Comparison of ENCODE assay signal across 8 cellular contexts in the genomic region with DNA sequence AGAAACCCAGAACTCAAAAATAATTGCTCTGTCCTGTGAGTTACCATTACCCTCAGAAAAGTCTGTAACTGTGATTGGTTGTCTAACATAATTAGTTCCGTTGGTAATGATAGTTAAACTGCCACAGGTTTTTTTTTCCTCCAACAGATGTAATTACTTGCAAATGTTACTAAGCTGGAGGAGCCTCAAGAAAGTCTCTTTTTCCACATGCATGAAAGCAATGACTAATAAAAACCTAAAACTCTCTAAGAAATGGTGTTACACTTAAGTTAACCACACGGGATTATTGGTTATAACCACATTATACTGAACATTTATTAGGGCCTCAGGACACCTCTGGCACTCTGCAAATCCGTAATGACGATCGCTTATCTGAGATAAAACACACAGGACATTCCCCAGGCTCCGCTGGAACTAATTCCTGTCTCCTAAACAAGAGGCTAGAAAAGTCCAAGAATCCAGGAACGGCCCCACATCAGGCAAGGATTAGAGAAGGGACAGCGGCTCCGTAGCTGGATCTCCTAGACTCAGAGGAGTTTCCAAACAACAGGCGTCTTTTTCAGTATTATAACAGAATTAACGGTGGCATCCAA. TPM values are rescaled to one million over a fixed set of nuclear protein-coding genes. Genes with fewer than 3 reads are reported as not detected.
DNase-seq lines count a peak whose midpoint lies in the region; ATAC-seq and TF ChIP-seq lines count a peak whose summit lies in the region.

No MANE protein-coding gene starts in this region.

- peak overlapping the region; percentile 44 to 84 (median 77) for H3K27ac ChIP-seq in gastroesophageal sphincter

- H3K4me3 ChIP-seq in gastroesophageal sphincter = peak overlapping the region; percentile 61 to 74

- TF ChIP-seq CTCF in gastroesophageal sphincter (IDR thresholded peaks at IDR 0.05) = no peak
- no peak for TF ChIP-seq CTCF in osteocyte (IDR thresholded peaks at IDR 0.05)

- WGBS in gastroesophageal sphincter (ENCODE audit: low coverage in 1 of 2), 2 donors = 0 to 1% methylated on average over 7 to 11 of the region's 11 CpGs

- H3K27ac Mint-ChIP-seq in osteocyte (ENCODE audit: unreplicated experiment) = peak overlapping the region; percentile 90

- no peak for ATAC-seq in activated T-cell treated with anti-CD3 and anti-CD28 coated beads, Interleukin-2, amount 50 U/mL, for 4 hours
- ATAC-seq in gastroesophageal sphincter (no peak), HG03521 (IDR thresholded peaks at IDR 0.05; ENCODE audit: unreplicated experiment) (no peak), GM21825 (IDR thresholded peaks at IDR 0.05; ENCODE audit: unreplicated experiment) (no peak)

- H3K4me1 Mint-ChIP-seq in activated T-cell treated with anti-CD3 and anti-CD28 coated beads, Interleukin-2, amount 50 U/mL, for 4 hours (ENCODE audit: low read depth) = peaks cover 18% of the 10 kb centered on the region
- peaks cover 16% of the 10 kb centered on the region for H3K4me1 Mint-ChIP-seq in osteocyte (ENCODE audit: unreplicated experiment)

- H3K27me3 ChIP-seq in gastroesophageal sphincter = no peaks in the 10 kb centered on the region

- peaks cover 16% of the 10 kb centered on the region for H3K9me3 Mint-ChIP-seq in activated T-cell treated with anti-CD3 and anti-CD28 coated beads, Interleukin-2, amount 50 U/mL, for 4 hours
- peaks cover 25% of the 10 kb centered on the region for H3K9me3 Mint-ChIP-seq in osteocyte (ENCODE audit: unreplicated experiment)

- H3K9me3 ChIP-seq in gastroesophageal sphincter = peaks cover 0 to 45% (median 0%) of the 10 kb centered on the region in 3 donors

- H3K27me3 Mint-ChIP-seq in activated T-cell treated with anti-CD3 and anti-CD28 coated beads, Interleukin-2, amount 50 U/mL, for 4 hours (ENCODE audit: low read depth) = peaks cover 6% of the 10 kb centered on the region
- H3K27me3 Mint-ChIP-seq in osteocyte (ENCODE audit: unreplicated experiment) = no peaks in the 10 kb centered on the region

- no peak for TF ChIP-seq POLR2A in gastroesophageal sphincter (IDR thresholded peaks at IDR 0.05)

- H3K36me3 ChIP-seq in gastroesophageal sphincter = peaks cover 5 to 35% of the 10 kb centered on the region in 2 donors

- no peak for TF ChIP-seq EP300 in gastroesophageal sphincter (IDR thresholded peaks at IDR 0.05)

- DNase-seq in ELF-1 (ENCODE audit: low read depth, low spot score) (peak; percentile 44), HS-5 (ENCODE audit: low read depth) (peak; percentile 26), osteocyte (ENCODE audit: extremely low spot score, unreplicated experiment) (no peak), DMS153 (lab: John Stamatoyannopoulos, UW) (no peak)
- DNase-seq in activated T-cell treated with anti-CD3 and anti-CD28 coated beads, Interleukin-2, amount 50 U/mL, for 4 hours = no peak

- H3K36me3 Mint-ChIP-seq in activated T-cell treated with anti-CD3 and anti-CD28 coated beads, Interleukin-2, amount 50 U/mL, for 4 hours (ENCODE audit: insufficient read depth) = peaks cover 27% of the 10 kb centered on the region
- peaks cover 34% of the 10 kb centered on the region for H3K36me3 Mint-ChIP-seq in osteocyte (ENCODE audit: unreplicated experiment)

- H3K4me3 Mint-ChIP-seq in activated T-cell treated with anti-CD3 and anti-CD28 coated beads, Interleukin-2, amount 50 U/mL, for 4 hours = peak overlapping the region; percentile 87
- H3K4me3 Mint-ChIP-seq in osteocyte (ENCODE audit: unreplicated experiment) = peak overlapping the region; percentile 87

- H3K4me1 ChIP-seq in gastroesophageal sphincter = peaks cover 0 to 21% (median 10%) of the 10 kb centered on the region in 3 donors

RNA-seq across cellular contexts. Expression of a gene that starts 0.8 kb away (rescaled TPM):
- 1 to 10 TPM in 2 of 3 donors, under 1 TPM in 1; 0.99 to 2.4 (median 1.6) TPM for total RNA-seq in activated T-cell treated with anti-CD3 and anti-CD28 coated beads, Interleukin-2, amount 50 U/mL, for 4 hours
- total RNA-seq in gastroesophageal sphincter (10 to 100 TPM in 1 of 4 donors, 1 to 10 TPM in 3; 5.6 to 15.6 (median 7.9) TPM), osteocyte (8.9 and 9.7 TPM in 2 replicates)

RNA-seq across cellular contexts. Expression of a gene that starts 44.4 kb away (rescaled TPM):
- not detected for total RNA-seq in activated T-cell treated with anti-CD3 and anti-CD28 coated beads, Interleukin-2, amount 50 U/mL, for 4 hours
- total RNA-seq in gastroesophageal sphincter (1 to 10 TPM in 3 of 4 donors, under 1 TPM in 1; 0.37 to 1.9 (median 1.4) TPM), osteocyte (1.6 and 2.5 TPM in 2 replicates)

RNA-seq across cellular contexts. Expression of a gene that starts 52.4 kb away (rescaled TPM):
- under 1 TPM in 1 of 3 donors, not detected in 2; 0.53 TPM for total RNA-seq in activated T-cell treated with anti-CD3 and anti-CD28 coated beads, Interleukin-2, amount 50 U/mL, for 4 hours
- total RNA-seq in gastroesophageal sphincter = 10 to 100 TPM in 1 of 4 donors, 1 to 10 TPM in 3; 4.3 to 10.9 (median 5.1) TPM
- 7.8 and 8.8 TPM in 2 replicates for total RNA-seq in osteocyte

Comparison
In these comparisons a context has a peak if more than half of its experiments do, and no peak if none do; other contexts are left out.
1. DNase-seq: peak in ELF-1 (single experiment) and HS-5 (single experiment); none in activated T-cell treated with anti-CD3 and anti-CD28 coated beads, Interleukin-2, amount 50 U/mL, for 4 hours (single experiment), osteocyte (single experiment) and DMS153 (single experiment).